ENCODE assay signal across 9 cellular contexts in genomic region chr16:11232852-11233726, GRCh38. TPM values are rescaled to one million over a fixed set of nuclear protein-coding genes. Genes with fewer than 3 reads are reported as not detected.
DNase-seq lines count a peak whose midpoint lies in the region; ATAC-seq lines count a peak whose summit lies in the region.
"Had no signal": no experiment of that assay in that cellular context is flagged by ENCODE, and none has a peak within 500 bp of the region (broad histone marks: within the 10 kb centered on the region; RNA-seq: fewer than 3 reads in every experiment).

No MANE protein-coding gene starts in this region.

- peak; percentile 85 to 89 (median 86) for DNase-seq in CD4-positive, alpha-beta memory T cell
- DNase-seq in OCI-M1 (lab: John Stamatoyannopoulos, UW) (peak; percentile 97), mucosa of gallbladder (ENCODE audit: low spot score) (peak; percentile 44), ureter (ENCODE audit: low spot score) (peak; percentile 70), COLO668 (lab: John Stamatoyannopoulos, UW; ENCODE audit: unreplicated experiment) (no peak), NCI-H2227 treated with DMSO at 0.1 percent for 48 hours (lab: John Stamatoyannopoulos, UW) (no peak)
- peak; percentile 86 for DNase-seq in activated gamma-delta T cell treated with anti-CD3 and anti-CD28 coated beads, Interleukin-2, amount 50 U/mL, for 16 hours (ENCODE audit: low read depth)

- peak overlapping the region; percentile 7 to 47 for H3K4me3 ChIP-seq in CD4-positive, alpha-beta memory T cell (ENCODE audit: low read length in 2 of 2)

- H3K4me1 ChIP-seq in CD4-positive, alpha-beta memory T cell (ENCODE audit: insufficient read depth, low read length): peaks cover 57% of the 10 kb centered on the region

- H3K27ac ChIP-seq in CD4-positive, alpha-beta memory T cell (ENCODE audit: low read depth, low read length): peak overlapping the region; percentile 73

- H3K27me3 Mint-ChIP-seq in CD4-positive, alpha-beta memory T cell: no peaks in the 10 kb centered on the region

- peak overlapping the region; percentile 93 to 97 (median 96) for H3K27ac Mint-ChIP-seq in CD4-positive, alpha-beta memory T cell

- H3K36me3 ChIP-seq in CD4-positive, alpha-beta memory T cell (ENCODE audit: insufficient read depth, low read length): no peaks in the 10 kb centered on the region

- H3K4me1 Mint-ChIP-seq in CD4-positive, alpha-beta memory T cell: peaks cover 38 to 71% (median 55%) of the 10 kb centered on the region in 4 donors

- H3K9me3 Mint-ChIP-seq in CD4-positive, alpha-beta memory T cell: peaks cover 0 to 3% (median 0%) of the 10 kb centered on the region in 8 donors

- no peaks in the 10 kb centered on the region for H3K27me3 ChIP-seq in CD4-positive, alpha-beta memory T cell (ENCODE audit: insufficient read depth, low read length)

- peak; percentile 63 for ATAC-seq in GM21529 (IDR thresholded peaks at IDR 0.05; ENCODE audit: unreplicated experiment)

- peak overlapping the region; percentile 60 to 84 (median 76) for H3K4me3 Mint-ChIP-seq in CD4-positive, alpha-beta memory T cell

- CTCF ChIA-PET in CD4-positive, alpha-beta memory T cell (lab: Charles Lee; ENCODE audit: partially characterized antibody): interaction anchor here (0.9 to 2.9 kb wide), 5 partner anchors 9 to 22 kb away, joined by 3 to 17 read pairs (median 6); partner anchors contain the start of gene SOCS1

- no peaks in the 10 kb centered on the region for H3K9me3 ChIP-seq in CD4-positive, alpha-beta memory T cell (ENCODE audit: control insufficient read depth in 1 of 2, low read length in 2 of 2)

- intact Hi-C loops in CD4-positive, alpha-beta memory T cell (cut with micrococcal nuclease): loop anchor here (1.0 kb wide), 2 partner anchors 8 to 22 kb away; no protein-coding TSS in a partner anchor

- H3K36me3 Mint-ChIP-seq in CD4-positive, alpha-beta memory T cell: no peaks in the 10 kb centered on the region

- POLR2A ChIA-PET in CD4-positive, alpha-beta memory T cell (lab: Charles Lee; ENCODE audit: partially characterized antibody): interaction anchor here (0.9 to 7.7 kb wide), 5 partner anchors 9 to 122 kb away, joined by 4 to 127 read pairs (median 23); partner anchors contain the start of gene SOCS1

RNA-seq across cellular contexts. Expression of gene SOCS1, which starts 22.9 kb away (rescaled TPM):
- total RNA-seq in CD4-positive, alpha-beta memory T cell: 10 to 100 TPM; 14.7 to 16.7 TPM
- polyA plus RNA-seq in CD4-positive, alpha-beta memory T cell: 10 to 100 TPM; 17.6 to 37.8 TPM
- total RNA-seq in mucosa of gallbladder (6.0 TPM), ureter (6.9 TPM)

RNA-seq across cellular contexts. Expression of gene TNP2, which starts 36.0 kb away (rescaled TPM):
- total RNA-seq in CD4-positive, alpha-beta memory T cell: not detected
- polyA plus RNA-seq in CD4-positive, alpha-beta memory T cell: not detected
- total RNA-seq in mucosa of gallbladder (not detected), ureter (not detected)
- total RNA-seq: pulmonary artery endothelial cell had no signal

RNA-seq across cellular contexts. Expression of gene PRM3, which starts 40.3 kb away (rescaled TPM):
- not detected for total RNA-seq in CD4-positive, alpha-beta memory T cell
- not detected for polyA plus RNA-seq in CD4-positive, alpha-beta memory T cell
- total RNA-seq in mucosa of gallbladder (not detected), ureter (not detected)
- total RNA-seq: pulmonary artery endothelial cell had no signal

RNA-seq across cellular contexts. Expression of gene PRM2, which starts 43.2 kb away (rescaled TPM):
- not detected for total RNA-seq in CD4-positive, alpha-beta memory T cell
- not detected for polyA plus RNA-seq in CD4-positive, alpha-beta memory T cell
- total RNA-seq in mucosa of gallbladder (not detected), ureter (not detected)
- total RNA-seq: pulmonary artery endothelial cell had no signal

RNA-seq across cellular contexts. Expression of gene PRM1, which starts 48.0 kb away (rescaled TPM):
- total RNA-seq in CD4-positive, alpha-beta memory T cell: not detected
- not detected for polyA plus RNA-seq in CD4-positive, alpha-beta memory T cell
- total RNA-seq in mucosa of gallbladder (not detected), ureter (not detected)
- total RNA-seq: pulmonary artery endothelial cell had no signal

Comparison
In these comparisons a context has a peak if more than half of its experiments do, and no peak if none do; other contexts are left out.
1. DNase-seq: peak in CD4-positive, alpha-beta memory T cell (5 of 5), OCI-M1 (single experiment), activated gamma-delta T cell treated with anti-CD3 and anti-CD28 coated beads, Interleukin-2, amount 50 U/mL, for 16 hours (single experiment), mucosa of gallbladder (single experiment) and ureter (single experiment); none in COLO668 (single experiment) and NCI-H2227 treated with DMSO at 0.1 percent for 48 hours (single experiment).